9 cellular contexts compared by ENCODE assay signal in the genomic region with DNA sequence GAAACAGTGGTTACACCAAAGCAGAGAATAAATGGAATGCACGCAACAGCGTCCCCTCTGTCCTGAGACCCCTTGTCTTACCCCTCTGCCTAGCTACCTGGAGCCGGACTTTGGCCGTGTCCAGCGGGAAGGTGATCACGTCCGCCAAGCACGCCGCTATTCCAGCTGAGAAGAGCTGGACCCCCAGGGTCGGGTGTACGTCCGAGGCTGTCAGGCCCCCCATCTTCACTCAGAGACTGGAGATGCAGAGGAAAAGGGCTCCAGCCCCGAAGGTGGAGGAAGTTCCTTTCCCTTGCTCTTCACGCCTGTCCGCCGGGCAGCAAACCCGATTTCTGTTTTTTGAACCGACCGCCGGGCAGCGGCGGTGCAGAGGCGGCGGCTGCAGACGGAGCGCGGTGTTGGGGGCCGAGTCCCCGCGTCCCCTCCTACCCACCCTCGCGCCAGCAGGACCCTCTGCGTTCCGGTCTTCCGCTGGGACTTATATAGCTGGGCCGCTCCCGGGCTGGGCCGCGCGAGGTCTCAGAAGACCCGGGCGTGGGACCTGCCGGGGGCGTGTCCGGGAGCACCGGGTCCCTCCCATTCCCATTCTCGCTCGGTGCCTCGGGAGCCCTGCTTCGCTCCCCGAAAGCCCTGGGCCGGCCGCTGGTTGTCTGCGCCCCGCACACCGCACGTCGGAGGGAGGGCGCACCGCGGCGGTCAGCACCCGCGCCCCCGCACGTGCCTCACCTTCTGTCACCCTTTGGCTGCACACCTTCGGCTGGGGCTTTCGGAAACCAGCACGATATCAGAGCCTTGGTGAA. TPM values are rescaled to one million over a fixed set of nuclear protein-coding genes. Genes with fewer than 3 reads are reported as not detected.
DNase-seq lines count a peak whose midpoint lies in the region; ATAC-seq and TF ChIP-seq lines count a peak whose summit lies in the region.
"Had no signal": no experiment of that assay in that cellular context is flagged by ENCODE, and none has a peak within 500 bp of the region (broad histone marks: within the 10 kb centered on the region; RNA-seq: fewer than 3 reads in every experiment).

A gene with protein sequence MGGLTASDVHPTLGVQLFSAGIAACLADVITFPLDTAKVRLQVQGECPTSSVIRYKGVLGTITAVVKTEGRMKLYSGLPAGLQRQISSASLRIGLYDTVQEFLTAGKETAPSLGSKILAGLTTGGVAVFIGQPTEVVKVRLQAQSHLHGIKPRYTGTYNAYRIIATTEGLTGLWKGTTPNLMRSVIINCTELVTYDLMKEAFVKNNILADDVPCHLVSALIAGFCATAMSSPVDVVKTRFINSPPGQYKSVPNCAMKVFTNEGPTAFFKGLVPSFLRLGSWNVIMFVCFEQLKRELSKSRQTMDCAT (minus strand): TSS at position 455 of the 800 bp plus-strand sequence. CDS start 232 bp downstream, at position 223.

- no peaks in the 10 kb centered on the region for H3K27me3 ChIP-seq in Karpas-422 (ENCODE audit: low read length)
- H3K27me3 ChIP-seq in esophagus (ENCODE audit: control insufficient read depth in 1 of 2, insufficient read depth in 2 of 2, low read length in 2 of 2), result peaks cover 4 to 16% of the 10 kb centered on the region in 2 donors
- peaks cover 5 to 19% of the 10 kb centered on the region in 2 donors for H3K27me3 ChIP-seq in naive thymus-derived CD4-positive, alpha-beta T cell (ENCODE audit: control insufficient read depth in 2 of 2, insufficient read depth in 2 of 2, low read length in 2 of 2)

- H3K9me3 Mint-ChIP-seq in CD14-positive monocyte, result peaks cover 5 to 33% (median 20%) of the 10 kb centered on the region in 7 donors
- peaks cover 0 to 24% (median 11%) of the 10 kb centered on the region in 11 donors for H3K9me3 Mint-ChIP-seq in naive thymus-derived CD4-positive, alpha-beta T cell

- no peaks in the 10 kb centered on the region for H3K79me2 ChIP-seq in Karpas-422 (ENCODE audit: low read length)

- no peak within 1 kb of the TSS for H2AFZ ChIP-seq in Karpas-422 (ENCODE audit: low read length)

- H3K9ac ChIP-seq in Karpas-422 (ENCODE audit: low read length), result no peak within 1 kb of the TSS

- WGBS in esophagus, 2 donors, result 3% methylated on average over 64 to 69 of the region's 69 CpGs

- no peak within 1 kb of the TSS for H3K27ac Mint-ChIP-seq in CD14-positive monocyte
- peak within 1 kb of the TSS in 1 of 9 donors; percentile 59 for H3K27ac Mint-ChIP-seq in naive thymus-derived CD4-positive, alpha-beta T cell

- ATAC-seq in naive thymus-derived CD4-positive, alpha-beta T cell, result no peak
- no peak for ATAC-seq in HG02678 (IDR thresholded peaks at IDR 0.05; ENCODE audit: unreplicated experiment)
- no peak for ATAC-seq in GM21737 (IDR thresholded peaks at IDR 0.05; ENCODE audit: unreplicated experiment)

- CTCF ChIA-PET in naive thymus-derived CD4-positive, alpha-beta T cell (lab: Charles Lee), result interaction anchor here (0.6 kb wide), 1 partner anchor 41 kb away, joined by 3 read pairs; no protein-coding TSS in a partner anchor

- H3K27ac ChIP-seq in Karpas-422 (ENCODE audit: low read length) (no peak within 1 kb of the TSS), esophagus (ENCODE audit: low read depth in 2 of 2, low read length in 1 of 2) (no peak within 1 kb of the TSS), caudate nucleus (ENCODE audit: low read depth, low read length) (no peak within 1 kb of the TSS)
- H3K27ac ChIP-seq in naive thymus-derived CD4-positive, alpha-beta T cell (ENCODE audit: low read depth, low read length), result no peak within 1 kb of the TSS

- intact Hi-C loops in CD14-positive monocyte (cut with micrococcal nuclease), result no loop called here
- intact Hi-C loops in naive thymus-derived CD4-positive, alpha-beta T cell (cut with micrococcal nuclease), result loop anchor here in 1 of 2 donors (1.0 kb wide), 1 partner anchor 45 kb away; no protein-coding TSS in a partner anchor

- H3K4me1 ChIP-seq in Karpas-422 (ENCODE audit: low read length), result no peaks in the 10 kb centered on the region; the same call in 1 of the 2 replicates
- peaks cover 3 to 10% of the 10 kb centered on the region in 2 donors for H3K4me1 ChIP-seq in esophagus (ENCODE audit: control insufficient read depth in 2 of 2, insufficient read depth in 2 of 2, low read length in 1 of 2)
- H3K4me1 ChIP-seq in naive thymus-derived CD4-positive, alpha-beta T cell (ENCODE audit: control insufficient read depth in 2 of 2, insufficient read depth in 2 of 2, low read length in 2 of 2), result peaks cover 0 to 3% of the 10 kb centered on the region in 2 donors

- H3K4me2 ChIP-seq in Karpas-422 (ENCODE audit: low read depth, low read length, poor library complexity, severe bottlenecking), result peak within 1 kb of the TSS; percentile 37

- H3K9me3 ChIP-seq in Karpas-422 (ENCODE audit: low read length), result no peaks in the 10 kb centered on the region
- peaks cover 3 to 5% of the 10 kb centered on the region in 2 donors for H3K9me3 ChIP-seq in esophagus (ENCODE audit: control insufficient read depth in 2 of 2, insufficient read depth in 1 of 2, low read depth in 1 of 2, low read length in 1 of 2)
- no peaks in the 10 kb centered on the region for H3K9me3 ChIP-seq in naive thymus-derived CD4-positive, alpha-beta T cell (ENCODE audit: control insufficient read depth in 2 of 3, low read length in 3 of 3)

- H3K27me3 Mint-ChIP-seq in CD14-positive monocyte (ENCODE audit: low read depth in 3 of 3), result peaks cover 32 to 62% (median 41%) of the 10 kb centered on the region in 3 donors
- H3K27me3 Mint-ChIP-seq in naive thymus-derived CD4-positive, alpha-beta T cell, result peaks cover 34 to 59% (median 51%) of the 10 kb centered on the region in 5 donors

- H3K9me2 ChIP-seq in Karpas-422 (replicated peaks; ENCODE audit: insufficient read depth, low read length), result no peaks in the 10 kb centered on the region

- peak within 1 kb of the TSS; percentile 75 to 93 for H3K4me3 Mint-ChIP-seq in CD14-positive monocyte
- H3K4me3 Mint-ChIP-seq in naive thymus-derived CD4-positive, alpha-beta T cell, result peak within 1 kb of the TSS; percentile 65 to 91 (median 78)

- DNase-seq in CD14-positive monocyte (ENCODE audit: low spot score), result peak; percentile 46
- DNase-seq in Karpas-422, result no peak
- DNase-seq in naive thymus-derived CD4-positive, alpha-beta T cell, result peak in 1 of 9 donors; percentile 9
- no peak for DNase-seq in NAMALWA (ENCODE audit: low spot score)
- no peak for DNase-seq in caudate nucleus (lab: John Stamatoyannopoulos, UW)

- no peaks in the 10 kb centered on the region for H3K36me3 ChIP-seq in Karpas-422 (ENCODE audit: insufficient read depth, low read length)
- no peaks in the 10 kb centered on the region for H3K36me3 ChIP-seq in esophagus (ENCODE audit: control insufficient read depth in 2 of 2, insufficient read depth in 2 of 2, low read length in 1 of 2)
- H3K36me3 ChIP-seq in naive thymus-derived CD4-positive, alpha-beta T cell (ENCODE audit: control insufficient read depth in 2 of 3, insufficient read depth in 3 of 3, low read length in 3 of 3), result no peaks in the 10 kb centered on the region

- H3K4me3 ChIP-seq in Karpas-422 (ENCODE audit: low read length) (no peak within 1 kb of the TSS; the same call in 1 of the 2 replicates), esophagus (ENCODE audit: low read depth in 1 of 2, low read length in 2 of 2) (peak within 1 kb of the TSS; percentile 57 to 58)
- peak within 1 kb of the TSS; percentile 17 for H3K4me3 ChIP-seq in naive thymus-derived CD4-positive, alpha-beta T cell (ENCODE audit: low read length)

- H4K20me1 ChIP-seq in Karpas-422 (ENCODE audit: insufficient read depth, low read depth, low read length), result no peaks in the 10 kb centered on the region

- POLR2A ChIA-PET in naive thymus-derived CD4-positive, alpha-beta T cell (lab: Charles Lee), result no interaction called here

- H3K36me3 Mint-ChIP-seq in CD14-positive monocyte, result peaks cover 4 to 6% of the 10 kb centered on the region in 2 donors
- H3K36me3 Mint-ChIP-seq in naive thymus-derived CD4-positive, alpha-beta T cell, result peaks cover 0 to 13% (median 2%) of the 10 kb centered on the region in 5 donors

- peaks cover 22% of the 10 kb centered on the region for H3K4me1 Mint-ChIP-seq in CD14-positive monocyte
- H3K4me1 Mint-ChIP-seq in naive thymus-derived CD4-positive, alpha-beta T cell, result peaks cover 6 to 28% (median 17%) of the 10 kb centered on the region in 7 donors

- no peak for TF ChIP-seq CTCF in CD14-positive monocyte (IDR thresholded peaks at IDR 0.05)

RNA-seq across cellular contexts. Expression of the gene that starts here (rescaled TPM):
- polyA plus RNA-seq in CD14-positive monocyte, result not detected
- total RNA-seq in Karpas-422 (2014; rRNA removed; shearing (Covaris generic); ENCODE audit: low replicate concordance), result not detected in 2 replicates
- not detected for polyA plus RNA-seq in esophagus
- not detected for total RNA-seq in naive thymus-derived CD4-positive, alpha-beta T cell
- polyA plus RNA-seq in naive thymus-derived CD4-positive, alpha-beta T cell, result not detected
- total RNA-seq: dermis microvascular lymphatic vessel endothelial cell had no signal

Comparison
In these comparisons a context has a peak if more than half of its experiments do, and no peak if none do; other contexts are left out.
1. Peak in DNase-seq in CD14-positive monocyte; RNA of the gene not detected or under 1 TPM.